19 cellular contexts compared by ENCODE assay signal in genomic region chr11:48129697-48130395, GRCh38.
A peak's percentile ranks its signal among the peaks of the same experiment; 100 is the strongest.
DNase-seq lines count a peak whose midpoint lies in the region; ATAC-seq and TF ChIP-seq lines count a peak whose summit lies in the region.
"Had no signal": no experiment of that assay in that cellular context is flagged by ENCODE, and none has a peak within 500 bp of the region (broad histone marks: within the 10 kb centered on the region; RNA-seq: fewer than 3 reads in every experiment).

No MANE protein-coding gene starts in this region.

- no peaks in the 10 kb centered on the region for H3K79me2 ChIP-seq in GM23338 (replicated peaks; ENCODE audit: insufficient read depth)
- H3K79me2 ChIP-seq: hepatocyte had no signal

- no peaks in the 10 kb centered on the region for H3K36me3 ChIP-seq in GM23338 (ENCODE audit: insufficient read depth)
- H3K36me3 ChIP-seq: ovary had no signal

- intact Hi-C loops in natural killer cell (cut with micrococcal nuclease) (no loop called here), posterior vena cava (cut with DNase I) (no loop called here)

- H3K27me3 ChIP-seq in GM23338 (ENCODE audit: insufficient read depth) = no peaks in the 10 kb centered on the region
- H3K27me3 ChIP-seq: brain microvascular endothelial cell, dorsolateral prefrontal cortex, hepatocyte, ovary, tibial nerve had no signal

- H3K4me3 Mint-ChIP-seq in activated CD8-positive, alpha-beta T cell treated with anti-CD3 and anti-CD28 coated beads, Interleukin-2, amount 10 ng/mL, durations not matched to agents 7 days and 5 days = no peak overlapping the region
- H3K4me3 Mint-ChIP-seq in natural killer cell (peak overlapping the region; percentile 6), GM23338 (no peak overlapping the region)
- H3K4me3 Mint-ChIP-seq: HFFc6 had no signal

- POLR2A ChIA-PET in activated CD8-positive, alpha-beta T cell treated with anti-CD3 and anti-CD28 coated beads, Interleukin-2, amount 10 ng/mL, durations not matched to agents 7 days and 5 days (lab: Charles Lee) = interaction anchor here (0.8 kb wide), 1 partner anchor 128 kb away, joined by 4 read pairs; no protein-coding TSS in a partner anchor

- H3K27ac Mint-ChIP-seq in activated CD8-positive, alpha-beta T cell treated with anti-CD3 and anti-CD28 coated beads, Interleukin-2, amount 10 ng/mL, durations not matched to agents 7 days and 5 days = peak overlapping the region; percentile 55
- H3K27ac Mint-ChIP-seq in natural killer cell = peak overlapping the region; percentile 58 to 66
- H3K27ac Mint-ChIP-seq in GM23338 = no peak overlapping the region
- H3K27ac Mint-ChIP-seq: HFFc6 had no signal

- H3K4me1 Mint-ChIP-seq in activated CD8-positive, alpha-beta T cell treated with anti-CD3 and anti-CD28 coated beads, Interleukin-2, amount 10 ng/mL, durations not matched to agents 7 days and 5 days (ENCODE audit: low read depth) = peaks cover 31% of the 10 kb centered on the region
- H3K4me1 Mint-ChIP-seq in natural killer cell (peaks cover 32 to 40% of the 10 kb centered on the region in 2 donors), GM23338 (peaks cover 22% of the 10 kb centered on the region)

- no peak overlapping the region for H3K4me3 ChIP-seq in GM23338
- H3K4me3 ChIP-seq: A549, dorsolateral prefrontal cortex, hepatocyte, ovary, tibial nerve had no signal

- no peak overlapping the region for H2AFZ ChIP-seq in GM23338
- H2AFZ ChIP-seq: hepatocyte had no signal

- peaks cover 10% of the 10 kb centered on the region; the same call in 1 of the 2 replicates for H3K4me1 ChIP-seq in GM23338 (ENCODE audit: insufficient read depth)
- H3K4me1 ChIP-seq: A549, tibial nerve had no signal

- no peaks in the 10 kb centered on the region for H3K9me3 Mint-ChIP-seq in activated CD8-positive, alpha-beta T cell treated with anti-CD3 and anti-CD28 coated beads, Interleukin-2, amount 10 ng/mL, durations not matched to agents 7 days and 5 days (ENCODE audit: insufficient read depth)
- no peaks in the 10 kb centered on the region for H3K9me3 Mint-ChIP-seq in natural killer cell
- no peaks in the 10 kb centered on the region for H3K9me3 Mint-ChIP-seq in GM23338
- H3K9me3 Mint-ChIP-seq: HFFc6 had no signal

- H3K4me2 ChIP-seq in GM23338 = no peak overlapping the region
- H3K4me2 ChIP-seq: A549, hepatocyte, KMS-11 had no signal

- ATAC-seq in HG02852 (IDR thresholded peaks at IDR 0.05; ENCODE audit: unreplicated experiment) = peak; percentile 66
- no peak for ATAC-seq in activated CD8-positive, alpha-beta T cell treated with anti-CD3 and anti-CD28 coated beads, Interleukin-2, amount 10 ng/mL, durations not matched to agents 7 days and 5 days
- peak; percentile 42 to 71 (median 49) for ATAC-seq in natural killer cell
- ATAC-seq in GM23338 = no peak
- ATAC-seq: A549 had no signal

- CTCF ChIA-PET in activated CD8-positive, alpha-beta T cell treated with anti-CD3 and anti-CD28 coated beads, Interleukin-2, amount 10 ng/mL, durations not matched to agents 7 days and 5 days (lab: Charles Lee) = no interaction called here

- H3K9me2 ChIP-seq in GM23338 (ENCODE audit: insufficient read depth) = no peaks in the 10 kb centered on the region

- H4K20me1 ChIP-seq in GM23338 (replicated peaks; ENCODE audit: insufficient read depth) = no peaks in the 10 kb centered on the region

- no peak overlapping the region for H3K27ac ChIP-seq in GM23338 (ENCODE audit: low read depth)
- H3K27ac ChIP-seq: A549, brain microvascular endothelial cell, dorsolateral prefrontal cortex, hepatocyte, KMS-11, ovary, tibial nerve had no signal

- H3K27me3 Mint-ChIP-seq in activated CD8-positive, alpha-beta T cell treated with anti-CD3 and anti-CD28 coated beads, Interleukin-2, amount 10 ng/mL, durations not matched to agents 7 days and 5 days (ENCODE audit: low read depth) = no peaks in the 10 kb centered on the region
- no peaks in the 10 kb centered on the region for H3K27me3 Mint-ChIP-seq in natural killer cell (ENCODE audit: low read depth in 2 of 2)
- H3K27me3 Mint-ChIP-seq in GM23338 (ENCODE audit: insufficient read depth, low read depth, poor library complexity) = peaks cover 4% of the 10 kb centered on the region

- peaks cover 64% of the 10 kb centered on the region for H3K36me3 Mint-ChIP-seq in activated CD8-positive, alpha-beta T cell treated with anti-CD3 and anti-CD28 coated beads, Interleukin-2, amount 10 ng/mL, durations not matched to agents 7 days and 5 days (ENCODE audit: low read depth)
- H3K36me3 Mint-ChIP-seq in natural killer cell = peaks cover 7% of the 10 kb centered on the region
- H3K36me3 Mint-ChIP-seq in GM23338 (ENCODE audit: low read depth) = peaks cover 26% of the 10 kb centered on the region

- DNase-seq in NK-92 treated with Interleukin-12 subunit alpha and Interleukin-12 subunit beta, amount 100 ng/mL, for 24 hours (lab: John Stamatoyannopoulos, UW) = peak; percentile 11
- DNase-seq in NK-92 (lab: John Stamatoyannopoulos, UW; ENCODE audit: unreplicated experiment) (no peak), natural killer cell (no peak), GM23338 (ENCODE audit: low spot score) (no peak), NCI-H187 (lab: John Stamatoyannopoulos, UW) (no peak), posterior vena cava (ENCODE audit: low spot score) (no peak)
- DNase-seq in activated CD8-positive, alpha-beta T cell treated with anti-CD3 and anti-CD28 coated beads, Interleukin-2, amount 10 ng/mL, durations not matched to agents 7 days and 5 days = no peak
- DNase-seq: activated naive CD4-positive, alpha-beta T cell treated with anti-CD3 and anti-CD28 coated beads, Interleukin-2, amount 50 U/mL, for 16 hours; brain microvascular endothelial cell; dorsolateral prefrontal cortex; HFFc6; NCI-H1436; NCI-H524; ovary had no signal

- TF ChIP-seq CTCF in natural killer cell (IDR thresholded peaks at IDR 0.05) (no peak), GM23338 (conservative IDR thresholded peaks at IDR 0.05; ENCODE audit: low read depth in 2 of 2) (no peak)

- H3F3A ChIP-seq in GM23338 (replicated peaks; ENCODE audit: low read depth) = no peaks in the 10 kb centered on the region

TF ChIP-seq in GM23338, 12 proteins besides CTCF, POLR2A, EP300 and RAD21:
- no peak for TF ChIP-seq POLR2AphosphoS5 (IDR thresholded peaks at IDR 0.05; ENCODE audit: low read depth)
- TF ChIP-seq NANOG (IDR thresholded peaks at IDR 0.05; ENCODE audit: borderline replicate concordance) = no peak
- no peak for TF ChIP-seq STAT1 (IDR thresholded peaks at IDR 0.05; ENCODE audit: unreplicated experiment)
- TF ChIP-seq EZH2phosphoT487 (IDR thresholded peaks at IDR 0.05; ENCODE audit: unreplicated experiment) = no peak
- no peak for TF ChIP-seq JUNB (IDR thresholded peaks at IDR 0.05; ENCODE audit: unreplicated experiment)
- no peak for TF ChIP-seq ZNF114 (CRISPR knock-in tag; IDR thresholded peaks at IDR 0.05)
- TF ChIP-seq EZH2 (IDR thresholded peaks at IDR 0.05; ENCODE audit: low read depth, unreplicated experiment) = no peak
- TF ChIP-seq CREB1 (CRISPR knock-in tag; IDR thresholded peaks at IDR 0.05; ENCODE audit: low read depth) = no peak

Comparison
In these comparisons a context has a peak if more than half of its experiments do, and no peak if none do; other contexts are left out.
1. ATAC-seq: peak in HG02852 (single experiment) and natural killer cell (3 of 3); none in activated CD8-positive, alpha-beta T cell treated with anti-CD3 and anti-CD28 coated beads, Interleukin-2, amount 10 ng/mL, durations not matched to agents 7 days and 5 days (single experiment) and GM23338 (single experiment).